In the genomic region with DNA sequence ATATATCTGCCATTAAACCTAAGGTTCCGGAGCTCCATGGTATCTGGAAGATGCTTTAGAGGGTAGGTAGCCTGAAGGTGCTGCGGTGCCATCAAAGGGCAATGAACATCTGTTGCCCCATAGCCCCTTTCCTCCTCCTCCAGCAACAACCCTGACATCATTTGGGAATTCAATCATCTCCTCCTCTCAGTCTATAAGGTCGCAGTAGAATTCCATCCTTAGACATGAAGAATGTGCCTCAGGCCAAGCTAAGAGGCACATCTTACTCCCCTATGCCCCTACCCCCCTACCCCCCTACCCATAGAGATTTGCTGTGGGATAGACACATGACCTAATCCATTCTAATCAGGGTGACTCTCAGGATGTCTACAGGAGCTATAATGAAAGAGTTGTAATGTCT, we compare ENCODE assay signal across 30 cellular contexts.
DNase-seq lines count a peak whose midpoint lies in the region; ATAC-seq and TF ChIP-seq lines count a peak whose summit lies in the region.
"Had no signal": no experiment of that assay in that cellular context is flagged by ENCODE, and none has a peak within 500 bp of the region (broad histone marks: within the 10 kb centered on the region; RNA-seq: fewer than 3 reads in every experiment).

No MANE protein-coding gene starts in this region.

- DNase-seq in mesendoderm (peak; percentile 11), osteoblast (ENCODE audit: insufficient read length, low spot score, missing footprints) (peak; percentile 5), trophoblast cell (peak; percentile 70 to 90), islet precursor cell (no peak), DMS79 (lab: John Stamatoyannopoulos, UW) (no peak)
- DNase-seq: 8988T; ACHN; AML-193; BE2C; C1 segment of cervical spinal cord; Caco-2; Calu3; CD4-positive, alpha-beta memory T cell; CD4-positive, alpha-beta T cell; CD4-positive, CD25-positive, alpha-beta regulatory T cell; CD8-positive, alpha-beta memory T cell; CD8-positive, alpha-beta T cell; COR-L47; DMS 273 treated with DMSO at 0.1 percent for 48 hours; DMS153; DMS53; DMS79 treated with DMSO at 0.1 percent for 48 hours; DND-41; EL had no signal

- H3K79me2 ChIP-seq in mesendoderm (ENCODE audit: control insufficient read depth, insufficient read depth, low read length) (no peaks in the 10 kb centered on the region), osteoblast (ENCODE audit: insufficient read depth, low read length) (no peaks in the 10 kb centered on the region), trophoblast cell (ENCODE audit: control insufficient read depth, insufficient read depth, low read length, poor library complexity) (no peaks in the 10 kb centered on the region)

- H3K27ac ChIP-seq in mesendoderm (ENCODE audit: low read depth, low read length), result no peak overlapping the region
- no peak overlapping the region for H3K27ac ChIP-seq in osteoblast (ENCODE audit: low read depth, low read length)
- no peak overlapping the region for H3K27ac ChIP-seq in trophoblast cell (ENCODE audit: low read depth, low read length)
- H3K27ac ChIP-seq: 22Rv1; A549; BLaER1; BLaER1 treated with 17β-estradiol and CSF1 and Interleukin-3, amounts not matched to agents 10 nM and 100 nM; C4-2B had no signal

- no CpG with 5 or more reads among the region's 3 CpGs for WGBS in mesendoderm (ENCODE audit: extremely low coverage, insufficient coverage, low lambda C conversion rate)
- no CpG with 5 or more reads among the region's 3 CpGs for WGBS in trophoblast cell (ENCODE audit: extremely low coverage, insufficient coverage, insufficient read length)

- H4K91ac ChIP-seq in trophoblast cell (ENCODE audit: low read depth, low read length), result no peak overlapping the region

- TF ChIP-seq CTCF in osteoblast (IDR thresholded peaks at IDR 0.05; ENCODE audit: extremely low read depth, low read depth, low read length), result no peak

- H3K23ac ChIP-seq in mesendoderm (ENCODE audit: low read length), result no peak overlapping the region
- no peak overlapping the region for H3K23ac ChIP-seq in trophoblast cell (ENCODE audit: low read length)

- H3K14ac ChIP-seq in trophoblast cell (ENCODE audit: low read length), result no peak overlapping the region

- H2BK15ac ChIP-seq in mesendoderm (replicated peaks; ENCODE audit: low read depth), result no peak overlapping the region

- H3K56ac ChIP-seq in mesendoderm (ENCODE audit: low read length), result no peak overlapping the region

- ATAC-seq in GM18520 (IDR thresholded peaks at IDR 0.05; ENCODE audit: unreplicated experiment), result no peak
- ATAC-seq: A549; CD8-positive, alpha-beta T cell had no signal

- H4K20me1 ChIP-seq in osteoblast (ENCODE audit: insufficient read depth, low read length), result no peaks in the 10 kb centered on the region
- H4K20me1 ChIP-seq: BLaER1; BLaER1 treated with 17β-estradiol and CSF1 and Interleukin-3, amounts not matched to agents 10 nM and 100 nM had no signal

- H2AFZ ChIP-seq in osteoblast (ENCODE audit: low read length) (no peak overlapping the region), trophoblast cell (ENCODE audit: insufficient read depth, low read length, poor library complexity) (no peak overlapping the region)

- H2BK12ac ChIP-seq in trophoblast cell (ENCODE audit: low read length), result no peak overlapping the region

- H4K5ac ChIP-seq in mesendoderm (ENCODE audit: low read length), result no peak overlapping the region

- H3K27me3 ChIP-seq in mesendoderm (ENCODE audit: insufficient read depth, low read length, poor library complexity), result no peaks in the 10 kb centered on the region
- no peaks in the 10 kb centered on the region for H3K27me3 ChIP-seq in osteoblast (ENCODE audit: insufficient read depth, low read length)
- H3K27me3 ChIP-seq in trophoblast cell (ENCODE audit: insufficient read depth, low read length), result no peaks in the 10 kb centered on the region
- H3K27me3 ChIP-seq: BE2C; BLaER1; BLaER1 treated with 17β-estradiol and CSF1 and Interleukin-3, amounts not matched to agents 10 nM and 100 nM had no signal

- H2BK5ac ChIP-seq in mesendoderm (ENCODE audit: low read length), result no peak overlapping the region
- no peak overlapping the region for H2BK5ac ChIP-seq in trophoblast cell (ENCODE audit: low read depth, low read length, poor library complexity)

- no peak overlapping the region for H4K8ac ChIP-seq in mesendoderm (ENCODE audit: low read depth, low read length)
- H4K8ac ChIP-seq in trophoblast cell (ENCODE audit: low read depth, low read length), result no peak overlapping the region

- no peak overlapping the region for H2AK5ac ChIP-seq in mesendoderm (ENCODE audit: low read length)
- no peak overlapping the region for H2AK5ac ChIP-seq in trophoblast cell (ENCODE audit: low read length)

- H3K4me2 ChIP-seq in mesendoderm (ENCODE audit: low read length) (no peak overlapping the region), osteoblast (ENCODE audit: insufficient read depth, low read length) (no peak overlapping the region), trophoblast cell (ENCODE audit: low read length) (no peak overlapping the region)
- H3K4me2 ChIP-seq: A549; BLaER1; BLaER1 treated with 17β-estradiol and CSF1 and Interleukin-3, amounts not matched to agents 10 nM and 100 nM had no signal

- H3K36me3 ChIP-seq in mesendoderm (ENCODE audit: control insufficient read depth, insufficient read depth, low read length), result no peaks in the 10 kb centered on the region
- H3K36me3 ChIP-seq in osteoblast (ENCODE audit: insufficient read depth, low read length), result no peaks in the 10 kb centered on the region
- H3K36me3 ChIP-seq in trophoblast cell (ENCODE audit: control insufficient read depth in 1 of 2, insufficient read depth in 2 of 2, low read length in 2 of 2), result no peaks in the 10 kb centered on the region
- H3K36me3 ChIP-seq: BE2C; BLaER1; BLaER1 treated with 17β-estradiol and CSF1 and Interleukin-3, amounts not matched to agents 10 nM and 100 nM had no signal

- H3K18ac ChIP-seq in mesendoderm (ENCODE audit: low read length) (no peak overlapping the region), trophoblast cell (ENCODE audit: low read length) (no peak overlapping the region)

- no peak overlapping the region for H2BK120ac ChIP-seq in mesendoderm (ENCODE audit: low read depth, low read length)
- H2BK120ac ChIP-seq in trophoblast cell (ENCODE audit: insufficient read depth, low read length, poor library complexity), result no peak overlapping the region

- H3K9ac ChIP-seq in mesendoderm (ENCODE audit: low read length) (no peak overlapping the region), trophoblast cell (ENCODE audit: low read length) (no peak overlapping the region)
- H3K9ac ChIP-seq: BLaER1; BLaER1 treated with 17β-estradiol and CSF1 and Interleukin-3, amounts not matched to agents 10 nM and 100 nM had no signal

- no peak overlapping the region for H4K12ac ChIP-seq in trophoblast cell (ENCODE audit: low read depth, low read length)

- H3K4me3 ChIP-seq in mesendoderm (ENCODE audit: low read length) (no peak overlapping the region), osteoblast (ENCODE audit: insufficient read depth, low read length) (no peak overlapping the region), trophoblast cell (ENCODE audit: low read depth, low read length) (no peak overlapping the region)
- H3K4me3 ChIP-seq: A549; BLaER1; BLaER1 treated with 17β-estradiol and CSF1 and Interleukin-3, amounts not matched to agents 10 nM and 100 nM had no signal

- H3K9me3 ChIP-seq in osteoblast (ENCODE audit: low read depth, low read length), result no peaks in the 10 kb centered on the region
- H3K9me3 ChIP-seq in trophoblast cell (ENCODE audit: insufficient read depth, low read depth, low read length), result no peaks in the 10 kb centered on the region
- H3K9me3 ChIP-seq: A549; BE2C; BLaER1; BLaER1 treated with 17β-estradiol and CSF1 and Interleukin-3, amounts not matched to agents 10 nM and 100 nM; Caco-2 had no signal

- H3K4me1 ChIP-seq in mesendoderm (ENCODE audit: control insufficient read depth, low read depth, low read length) (no peaks in the 10 kb centered on the region), osteoblast (ENCODE audit: insufficient read depth, low read length) (no peaks in the 10 kb centered on the region), trophoblast cell (ENCODE audit: control insufficient read depth in 1 of 2, insufficient read depth in 2 of 2, low read length in 2 of 2) (no peaks in the 10 kb centered on the region)
- H3K4me1 ChIP-seq: A549; BE2C; BLaER1; BLaER1 treated with 17β-estradiol and CSF1 and Interleukin-3, amounts not matched to agents 10 nM and 100 nM; Caco-2 had no signal

- H3K79me1 ChIP-seq in mesendoderm (ENCODE audit: low read length), result no peaks in the 10 kb centered on the region
- no peaks in the 10 kb centered on the region for H3K79me1 ChIP-seq in trophoblast cell (ENCODE audit: low read length)

- H3K4ac ChIP-seq in mesendoderm (ENCODE audit: low read depth, low read length) (no peak overlapping the region), trophoblast cell (ENCODE audit: low read depth, low read length) (no peak overlapping the region)

Comparison
In these comparisons a context has a peak if more than half of its experiments do, and no peak if none do; other contexts are left out.
1. DNase-seq: peak in mesendoderm (single experiment), osteoblast (single experiment) and trophoblast cell (2 of 2); none in islet precursor cell (single experiment) and DMS79 (single experiment).